Comparison of ENCODE assay signal across 29 cellular contexts in genomic region chr7:67346876-67347275, GRCh38.
DNase-seq lines count a peak whose midpoint lies in the region; ATAC-seq and TF ChIP-seq lines count a peak whose summit lies in the region.
"Had no signal": no experiment of that assay in that cellular context is flagged by ENCODE, and none has a peak within 500 bp of the region (broad histone marks: within the 10 kb centered on the region; RNA-seq: fewer than 3 reads in every experiment).

No MANE protein-coding gene starts in this region.

- no peaks in the 10 kb centered on the region for H3K4me1 Mint-ChIP-seq in activated CD4-positive, alpha-beta T cell treated with anti-CD3 and anti-CD28 coated beads, Interleukin-2, amount 10 ng/mL, durations not matched to agents 24 days and 14 days

- H3K27me3 Mint-ChIP-seq in activated CD4-positive, alpha-beta T cell treated with anti-CD3 and anti-CD28 coated beads, Interleukin-2, amount 10 ng/mL, durations not matched to agents 24 days and 14 days, result no peaks in the 10 kb centered on the region
- H3K27me3 Mint-ChIP-seq: CD4-positive, alpha-beta T cell had no signal

- peak; percentile 40 for DNase-seq in activated CD4-positive, alpha-beta T cell treated with anti-CD3 and anti-CD28 coated beads, Interleukin-2, amount 10 ng/mL, durations not matched to agents 24 days and 14 days
- DNase-seq in activated CD4-positive, alpha-beta T cell treated with anti-CD3 and anti-CD28 coated beads, Interleukin-2, amount 50 U/mL, for 4 hours, result no peak
- peak; percentile 72 for DNase-seq in mesenteric fat pad (ENCODE audit: low spot score)
- peak in 1 of 2 donors; percentile 11 for DNase-seq in gastrocnemius medialis
- DNase-seq in midbrain (lab: John Stamatoyannopoulos, UW), result no peak
- DNase-seq in Right ventricle myocardium superior, result no peak
- DNase-seq in pons (ENCODE audit: low spot score), result no peak
- DNase-seq in hippocampal formation (lab: John Stamatoyannopoulos, UW), result no peak
- DNase-seq: AML-193; CD4-positive, alpha-beta T cell; DMS79; EL; GDM1; GOT3; KBM-7; MV-4-11; NCI-H1105; NCI-H1436 treated with DMSO at 0.1 percent for 48 hours; NCI-H187 treated with DMSO at 0.1 percent for 48 hours; NCI-H2171 treated with DMSO at 0.1 percent for 48 hours; NCI-H345; NCI-H510A treated with DMSO at 0.1 percent for 48 hours; NCI-H82; PC-9 had no signal

- H3K27ac ChIP-seq in gastrocnemius medialis, result peak overlapping the region; percentile 49 to 95 (median 74)
- H3K27ac ChIP-seq: BLaER1 treated with 17β-estradiol and CSF1 and Interleukin-3, amounts not matched to agents 10 nM and 100 nM; PC-9; SJSA1 had no signal

- peaks cover 39 to 60% of the 10 kb centered on the region in 2 donors for H3K4me1 ChIP-seq in gastrocnemius medialis
- H3K4me1 ChIP-seq: SJSA1 had no signal

- H3K4me3 ChIP-seq in gastrocnemius medialis, result no peak overlapping the region
- H3K4me3 ChIP-seq: BLaER1 treated with 17β-estradiol and CSF1 and Interleukin-3, amounts not matched to agents 10 nM and 100 nM; GM12878; PC-9; SJSA1 had no signal

- TF ChIP-seq CTCF in gastrocnemius medialis (IDR thresholded peaks at IDR 0.05 in 4 of 5, conservative IDR thresholded peaks at IDR 0.05 in 1 of 5), result no peak

- TF ChIP-seq POLR2A in gastrocnemius medialis (IDR thresholded peaks at IDR 0.05), result no peak

- peaks cover 7% of the 10 kb centered on the region for H3K36me3 Mint-ChIP-seq in activated CD4-positive, alpha-beta T cell treated with anti-CD3 and anti-CD28 coated beads, Interleukin-2, amount 10 ng/mL, durations not matched to agents 24 days and 14 days (ENCODE audit: low read depth)

- ATAC-seq in gastrocnemius medialis, result no peak
- ATAC-seq in Right ventricle myocardium superior (ENCODE audit: poor library complexity), result no peak
- ATAC-seq: GM12878, HCT116, Right ventricle myocardium inferior had no signal

- intact Hi-C loops in activated CD4-positive, alpha-beta T cell treated with anti-CD3 and anti-CD28 coated beads, Interleukin-2, amount 10 ng/mL, durations not matched to agents 24 days and 14 days (cut with micrococcal nuclease), result no loop called here
- intact Hi-C loops in gastrocnemius medialis (cut with DNase I; ENCODE audit: low total_unique reads) (no loop called here), Right ventricle myocardium superior (cut with DNase I) (no loop called here)

- no peaks in the 10 kb centered on the region for H3K9me3 ChIP-seq in gastrocnemius medialis
- H3K9me3 ChIP-seq: SJSA1 had no signal

- H3K27ac Mint-ChIP-seq in activated CD4-positive, alpha-beta T cell treated with anti-CD3 and anti-CD28 coated beads, Interleukin-2, amount 10 ng/mL, durations not matched to agents 24 days and 14 days, result no peak overlapping the region
- H3K27ac Mint-ChIP-seq: CD4-positive, alpha-beta T cell had no signal

- in situ Hi-C loops in gastrocnemius medialis (cut with MboI; ENCODE audit: low sequenced_read_pairs in 4 of 4), result no loop called here

- H3K36me3 ChIP-seq in gastrocnemius medialis, result peaks cover 0 to 60% of the 10 kb centered on the region in 2 donors
- H3K36me3 ChIP-seq: SJSA1 had no signal

- no peaks in the 10 kb centered on the region for H3K27me3 ChIP-seq in gastrocnemius medialis
- H3K27me3 ChIP-seq: BLaER1 treated with 17β-estradiol and CSF1 and Interleukin-3, amounts not matched to agents 10 nM and 100 nM; SJSA1 had no signal

- H3K9me3 Mint-ChIP-seq in activated CD4-positive, alpha-beta T cell treated with anti-CD3 and anti-CD28 coated beads, Interleukin-2, amount 10 ng/mL, durations not matched to agents 24 days and 14 days, result no peaks in the 10 kb centered on the region
- H3K9me3 Mint-ChIP-seq: CD4-positive, alpha-beta T cell had no signal

- no peak overlapping the region for H3K4me3 Mint-ChIP-seq in activated CD4-positive, alpha-beta T cell treated with anti-CD3 and anti-CD28 coated beads, Interleukin-2, amount 10 ng/mL, durations not matched to agents 24 days and 14 days
- H3K4me3 Mint-ChIP-seq: CD4-positive, alpha-beta T cell had no signal

Comparison
In these comparisons a context has a peak if more than half of its experiments do, and no peak if none do; other contexts are left out.
1. DNase-seq: peak in activated CD4-positive, alpha-beta T cell treated with anti-CD3 and anti-CD28 coated beads, Interleukin-2, amount 10 ng/mL, durations not matched to agents 24 days and 14 days (single experiment) and mesenteric fat pad (single experiment); none in activated CD4-positive, alpha-beta T cell treated with anti-CD3 and anti-CD28 coated beads, Interleukin-2, amount 50 U/mL, for 4 hours (0 of 2), midbrain (single experiment), Right ventricle myocardium superior (single experiment), pons (single experiment) and hippocampal formation (0 of 2).